1 cellular context compared by ENCODE assay signal in the genomic region with DNA sequence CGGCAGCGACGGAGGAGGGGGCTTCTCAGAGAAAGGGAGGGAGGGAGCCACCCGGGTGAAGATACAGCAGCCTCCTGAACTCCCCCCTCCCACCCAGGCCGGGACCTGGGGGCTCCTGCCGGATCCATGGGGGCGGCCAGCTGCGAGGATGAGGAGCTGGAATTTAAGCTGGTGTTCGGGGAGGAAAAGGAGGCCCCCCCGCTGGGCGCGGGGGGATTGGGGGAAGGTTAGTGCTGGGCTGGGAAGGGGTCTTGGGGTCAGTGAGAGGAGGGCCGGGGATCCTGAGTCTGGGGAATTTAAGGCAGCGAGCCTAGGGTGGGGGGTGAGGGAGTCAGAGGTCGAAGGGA.
TF ChIP-seq lines count a peak whose summit lies in the region.

No MANE protein-coding gene starts in this region.

TF ChIP-seq in HCT116, 20 proteins besides CTCF, POLR2A, EP300 and RAD21 (continued from another document):
- TF ChIP-seq, protein P1, sequence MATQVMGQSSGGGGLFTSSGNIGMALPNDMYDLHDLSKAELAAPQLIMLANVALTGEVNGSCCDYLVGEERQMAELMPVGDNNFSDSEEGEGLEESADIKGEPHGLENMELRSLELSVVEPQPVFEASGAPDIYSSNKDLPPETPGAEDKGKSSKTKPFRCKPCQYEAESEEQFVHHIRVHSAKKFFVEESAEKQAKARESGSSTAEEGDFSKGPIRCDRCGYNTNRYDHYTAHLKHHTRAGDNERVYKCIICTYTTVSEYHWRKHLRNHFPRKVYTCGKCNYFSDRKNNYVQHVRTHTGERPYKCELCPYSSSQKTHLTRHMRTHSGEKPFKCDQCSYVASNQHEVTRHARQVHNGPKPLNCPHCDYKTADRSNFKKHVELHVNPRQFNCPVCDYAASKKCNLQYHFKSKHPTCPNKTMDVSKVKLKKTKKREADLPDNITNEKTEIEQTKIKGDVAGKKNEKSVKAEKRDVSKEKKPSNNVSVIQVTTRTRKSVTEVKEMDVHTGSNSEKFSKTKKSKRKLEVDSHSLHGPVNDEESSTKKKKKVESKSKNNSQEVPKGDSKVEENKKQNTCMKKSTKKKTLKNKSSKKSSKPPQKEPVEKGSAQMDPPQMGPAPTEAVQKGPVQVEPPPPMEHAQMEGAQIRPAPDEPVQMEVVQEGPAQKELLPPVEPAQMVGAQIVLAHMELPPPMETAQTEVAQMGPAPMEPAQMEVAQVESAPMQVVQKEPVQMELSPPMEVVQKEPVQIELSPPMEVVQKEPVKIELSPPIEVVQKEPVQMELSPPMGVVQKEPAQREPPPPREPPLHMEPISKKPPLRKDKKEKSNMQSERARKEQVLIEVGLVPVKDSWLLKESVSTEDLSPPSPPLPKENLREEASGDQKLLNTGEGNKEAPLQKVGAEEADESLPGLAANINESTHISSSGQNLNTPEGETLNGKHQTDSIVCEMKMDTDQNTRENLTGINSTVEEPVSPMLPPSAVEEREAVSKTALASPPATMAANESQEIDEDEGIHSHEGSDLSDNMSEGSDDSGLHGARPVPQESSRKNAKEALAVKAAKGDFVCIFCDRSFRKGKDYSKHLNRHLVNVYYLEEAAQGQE (IDR thresholded peaks at IDR 0.05; ENCODE audit: low read depth) = no peak
TF ChIP-seq in HCT116: peak in this region for 1.
